Comparison of ENCODE assay signal across 1 cellular context in genomic region chr1:42963378-42964005, GRCh38.
TF ChIP-seq lines count a peak whose summit lies in the region.

No MANE protein-coding gene starts in this region.

TF ChIP-seq in SK-N-SH treated with all-trans-retinoic acid at 6 μM for 48 hours, 23 proteins besides CTCF, POLR2A, EP300 and RAD21 (continued from another document):
- TF ChIP-seq PATZ1 (CRISPR knock-in tag; IDR thresholded peaks at IDR 0.05; ENCODE audit: borderline replicate concordance): no peak
- no peak for TF ChIP-seq OSR1 (CRISPR knock-in tag; IDR thresholded peaks at IDR 0.05)
- no peak for TF ChIP-seq TCF4 (CRISPR knock-in tag; IDR thresholded peaks at IDR 0.05; ENCODE audit: borderline replicate concordance)
- no peak for TF ChIP-seq ZNF70 (CRISPR knock-in tag; IDR thresholded peaks at IDR 0.05)
- no peak for TF ChIP-seq ARNTL (CRISPR knock-in tag; IDR thresholded peaks at IDR 0.05; ENCODE audit: borderline replicate concordance, low read depth)
- no peak for TF ChIP-seq PPARA (CRISPR knock-in tag; IDR thresholded peaks at IDR 0.05; ENCODE audit: borderline replicate concordance)
- TF ChIP-seq ZNF8 (CRISPR knock-in tag; IDR thresholded peaks at IDR 0.05): no peak
